ENCODE assay signal across 22 cellular contexts in genomic region chr3:120764206-120764605, GRCh38. TPM values are rescaled to one million over a fixed set of nuclear protein-coding genes. Genes with fewer than 3 reads are reported as not detected.
DNase-seq lines count a peak whose midpoint lies in the region; ATAC-seq, FAIRE-seq and TF ChIP-seq lines count a peak whose summit lies in the region.
"Had no signal": no experiment of that assay in that cellular context is flagged by ENCODE, and none has a peak within 500 bp of the region (broad histone marks: within the 10 kb centered on the region; RNA-seq: fewer than 3 reads in every experiment).

No MANE protein-coding gene starts in this region.

- H2BK5ac ChIP-seq in neuronal stem cell (ENCODE audit: low read length) = no peak overlapping the region

- H3K79me1 ChIP-seq in neuronal stem cell (ENCODE audit: low read depth, low read length) = peaks cover 2% of the 10 kb centered on the region

- no peak for TF ChIP-seq CTCF in D721Med (IDR thresholded peaks at IDR 0.05; ENCODE audit: insufficient read depth, missing control alignments)

- no peak overlapping the region for H2BK120ac ChIP-seq in neuronal stem cell (ENCODE audit: low read depth, low read length)

- H3K27ac Mint-ChIP-seq in activated CD4-positive, alpha-beta T cell treated with anti-CD3 and anti-CD28 coated beads, Interleukin-2, amount 10 ng/mL, durations not matched to agents 24 days and 14 days = no peak overlapping the region

- no peak overlapping the region for H4K8ac ChIP-seq in neuronal stem cell (ENCODE audit: low read depth, low read length)

- no peaks in the 10 kb centered on the region for H3K4me1 ChIP-seq in neuronal stem cell (ENCODE audit: control insufficient read depth in 2 of 2, insufficient read depth in 1 of 2, low read depth in 1 of 2, low read length in 2 of 2)

- H3K27me3 Mint-ChIP-seq in activated CD4-positive, alpha-beta T cell treated with anti-CD3 and anti-CD28 coated beads, Interleukin-2, amount 10 ng/mL, durations not matched to agents 24 days and 14 days = no peaks in the 10 kb centered on the region
- H3K27me3 Mint-ChIP-seq: activated naive CD8-positive, alpha-beta T cell; IgD-negative memory B cell; naive B cell had no signal

- H3K36me3 ChIP-seq in neuronal stem cell (replicated peaks in 1 of 2; ENCODE audit: control insufficient read depth in 2 of 2, insufficient read depth in 2 of 2, low read length in 2 of 2) = peaks cover 0 to 9% of the 10 kb centered on the region in 2 donors
- H3K36me3 ChIP-seq: brain microvascular endothelial cell, HAP-1, thoracic aorta had no signal

- no peaks in the 10 kb centered on the region for H3K27me3 ChIP-seq in neuronal stem cell (ENCODE audit: control insufficient read depth in 3 of 3, insufficient read depth in 3 of 3, low read depth in 1 of 3, low read length in 3 of 3)
- H3K27me3 ChIP-seq: brain microvascular endothelial cell, dorsolateral prefrontal cortex had no signal

- FAIRE-seq in D721Med (lab: Jason Lieb, UNC) = no peak
- FAIRE-seq: islet of Langerhans had no signal

- no peak overlapping the region for H3K9ac ChIP-seq in neuronal stem cell (ENCODE audit: low read depth, low read length, poor library complexity)

- no peak overlapping the region for H3K4me3 ChIP-seq in neuronal stem cell (ENCODE audit: low read length in 2 of 2)
- H3K4me3 ChIP-seq: dorsolateral prefrontal cortex, HAP-1, lung, thoracic aorta had no signal

- no peaks in the 10 kb centered on the region for H3K9me3 Mint-ChIP-seq in activated CD4-positive, alpha-beta T cell treated with anti-CD3 and anti-CD28 coated beads, Interleukin-2, amount 10 ng/mL, durations not matched to agents 24 days and 14 days
- H3K9me3 Mint-ChIP-seq: activated T-cell treated with anti-CD3 and anti-CD28 coated beads, Interleukin-2, amount 50 U/mL, for 4 hours; IgD-negative memory B cell had no signal

- POLR2A ChIA-PET in HEK293T (lab: Yijun Ruan, JAX) = interaction anchor here (1.2 kb wide), 1 partner anchor 22 kb away, joined by 3 read pairs; the partner anchor contains the start of genes GTF2E1 and RABL3

- H4K91ac ChIP-seq in neuronal stem cell (ENCODE audit: low read depth, low read length, poor library complexity) = no peak overlapping the region

- H3K4me2 ChIP-seq in neuronal stem cell (ENCODE audit: insufficient read depth, low read length, poor library complexity, severe bottlenecking) = no peak overlapping the region

- no peaks in the 10 kb centered on the region for H3K9me3 ChIP-seq in neuronal stem cell (replicated peaks in 1 of 2; ENCODE audit: control insufficient read depth in 2 of 2, insufficient read depth in 1 of 2, low read depth in 1 of 2, low read length in 2 of 2)
- H3K9me3 ChIP-seq: HAP-1, thoracic aorta had no signal

- peaks cover 10% of the 10 kb centered on the region for H3K36me3 Mint-ChIP-seq in activated CD4-positive, alpha-beta T cell treated with anti-CD3 and anti-CD28 coated beads, Interleukin-2, amount 10 ng/mL, durations not matched to agents 24 days and 14 days (ENCODE audit: low read depth)
- H3K36me3 Mint-ChIP-seq: naive B cell had no signal

- H2BK12ac ChIP-seq in neuronal stem cell (ENCODE audit: low read length) = no peak overlapping the region

- peaks cover 32% of the 10 kb centered on the region for H3K4me1 Mint-ChIP-seq in activated CD4-positive, alpha-beta T cell treated with anti-CD3 and anti-CD28 coated beads, Interleukin-2, amount 10 ng/mL, durations not matched to agents 24 days and 14 days

- CTCF ChIA-PET in HEK293T (lab: Yijun Ruan, JAX) = no interaction called here

- H3K14ac ChIP-seq in neuronal stem cell (ENCODE audit: low read length) = no peak overlapping the region

- H2AK5ac ChIP-seq in neuronal stem cell (ENCODE audit: low read depth, low read length) = no peak overlapping the region

- intact Hi-C loops in activated CD4-positive, alpha-beta T cell treated with anti-CD3 and anti-CD28 coated beads, Interleukin-2, amount 10 ng/mL, durations not matched to agents 24 days and 14 days (cut with micrococcal nuclease) = no loop called here

- H3K4ac ChIP-seq in neuronal stem cell (ENCODE audit: low read length) = no peak overlapping the region

- ATAC-seq in GM18517 (IDR thresholded peaks at IDR 0.05; ENCODE audit: unreplicated experiment) = peak; percentile 12
- ATAC-seq: activated T-cell treated with anti-CD3 and anti-CD28 coated beads, Interleukin-2, amount 50 U/mL, for 4 hours; esophagus mucosa had no signal

- no peak overlapping the region for H2BK15ac ChIP-seq in neuronal stem cell (ENCODE audit: low read length)

- no peak overlapping the region for H3K23ac ChIP-seq in neuronal stem cell (ENCODE audit: low read depth, low read length, poor library complexity)

- H2AFZ ChIP-seq in neuronal stem cell (ENCODE audit: low read length) = no peak overlapping the region

- H3K27ac ChIP-seq in neuronal stem cell (replicated peaks; ENCODE audit: low read length) = no peak overlapping the region
- H3K27ac ChIP-seq: brain microvascular endothelial cell, dorsolateral prefrontal cortex, RWPE1, thoracic aorta had no signal

- H3K18ac ChIP-seq in neuronal stem cell (ENCODE audit: low read length) = no peak overlapping the region

- DNase-seq in HEK293T (ENCODE audit: extremely low spot score) (peak; percentile 18), NCI-H526 treated with DMSO at 0.1 percent for 48 hours (lab: John Stamatoyannopoulos, UW) (peak; percentile 65), left kidney (ENCODE audit: low read depth, low spot score) (peak; percentile 26), T-helper 1 cell (no peak), neuronal stem cell (ENCODE audit: low spot score) (no peak), D721Med (ENCODE audit: insufficient read length, low spot score) (no peak)
- no peak for DNase-seq in activated CD4-positive, alpha-beta T cell treated with anti-CD3 and anti-CD28 coated beads, Interleukin-2, amount 10 ng/mL, durations not matched to agents 24 days and 14 days
- DNase-seq: activated CD4-positive, alpha-beta T cell treated with anti-CD3 and anti-CD28 coated beads, Interleukin-2, amount 50 U/mL, for 48 hours; activated T-cell treated with anti-CD3 and anti-CD28 coated beads, Interleukin-2, amount 50 U/mL, for 4 hours; brain microvascular endothelial cell; dorsolateral prefrontal cortex; naive B cell; posterior cingulate gyrus had no signal

- no peak overlapping the region for H3K4me3 Mint-ChIP-seq in activated CD4-positive, alpha-beta T cell treated with anti-CD3 and anti-CD28 coated beads, Interleukin-2, amount 10 ng/mL, durations not matched to agents 24 days and 14 days
- H3K4me3 Mint-ChIP-seq: activated naive CD8-positive, alpha-beta T cell; activated T-cell treated with anti-CD3 and anti-CD28 coated beads, Interleukin-2, amount 50 U/mL, for 4 hours; IgD-negative memory B cell had no signal

TF ChIP-seq in HEK293T, 16 proteins besides CTCF, POLR2A, EP300 and RAD21:
- TF ChIP-seq ARNT (IDR thresholded peaks at IDR 0.05) (no peak), L3MBTL2 (conservative IDR thresholded peaks at IDR 0.05) (no peak), BHLHE40 (IDR thresholded peaks at IDR 0.05; ENCODE audit: borderline replicate concordance) (no peak), TARDBP (IDR thresholded peaks at IDR 0.05) (no peak), LEF1 (IDR thresholded peaks at IDR 0.05; ENCODE audit: borderline replicate concordance) (no peak), CTBP1 (IDR thresholded peaks at IDR 0.05; ENCODE audit: borderline replicate concordance) (no peak), ZNF384 (IDR thresholded peaks at IDR 0.05) (no peak), FOXA1 (IDR thresholded peaks at IDR 0.05) (no peak), NFRKB (IDR thresholded peaks at IDR 0.05) (no peak), SUZ12 (IDR thresholded peaks at IDR 0.05) (no peak), ELF4 (IDR thresholded peaks at IDR 0.05) (no peak), FOXK2 (IDR thresholded peaks at IDR 0.05) (no peak), FOXM1 (IDR thresholded peaks at IDR 0.05; ENCODE audit: borderline replicate concordance) (no peak)

RNA-seq across cellular contexts. Expression of gene GTF2E1, which starts 21.7 kb away (rescaled TPM):
- 25.9 and 27.8 TPM in 2 replicates for total RNA-seq in activated CD4-positive, alpha-beta T cell treated with anti-CD3 and anti-CD28 coated beads, Interleukin-2, amount 10 ng/mL, durations not matched to agents 24 days and 14 days
- polyA plus RNA-seq in neuronal stem cell (2013, experiment 1 of 2) = 39.1 TPM
- polyA plus RNA-seq in neuronal stem cell (2013, experiment 2 of 2) = 39.2 TPM

RNA-seq across cellular contexts. Expression of gene RABL3, which starts 21.9 kb away (rescaled TPM):
- total RNA-seq in activated CD4-positive, alpha-beta T cell treated with anti-CD3 and anti-CD28 coated beads, Interleukin-2, amount 10 ng/mL, durations not matched to agents 24 days and 14 days = 27.6 and 29.3 TPM in 2 replicates
- polyA plus RNA-seq in neuronal stem cell (2013, experiment 1 of 2) = 11.7 TPM
- polyA plus RNA-seq in neuronal stem cell (2013, experiment 2 of 2) = 11.5 TPM

Comparison
In these comparisons a context has a peak if more than half of its experiments do, and no peak if none do; other contexts are left out.
1. DNase-seq: peak in HEK293T (single experiment), NCI-H526 treated with DMSO at 0.1 percent for 48 hours (single experiment) and left kidney (single experiment); none in activated CD4-positive, alpha-beta T cell treated with anti-CD3 and anti-CD28 coated beads, Interleukin-2, amount 10 ng/mL, durations not matched to agents 24 days and 14 days (single experiment), T-helper 1 cell (0 of 5), neuronal stem cell (single experiment) and D721Med (single experiment).